ENCODE assay signal across 1 cellular context in the genomic region with DNA sequence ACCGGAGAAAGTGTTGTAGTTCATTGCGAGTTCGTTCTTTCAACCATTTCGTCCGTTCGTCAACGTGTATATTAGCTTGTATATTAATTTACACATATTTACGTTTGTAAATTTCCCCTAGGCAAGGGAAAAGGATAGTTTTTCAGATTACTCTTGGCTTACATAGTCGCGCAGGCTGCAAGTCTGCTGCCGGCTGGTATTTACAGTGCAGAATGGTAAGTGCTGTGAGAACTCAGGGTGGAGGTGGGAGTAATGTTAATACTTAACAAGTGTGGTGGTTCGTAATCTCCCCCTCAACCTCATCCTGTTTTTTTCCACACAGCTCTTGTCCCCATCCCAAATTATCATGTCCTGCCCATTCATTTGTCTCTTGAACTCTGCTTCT.
TF ChIP-seq lines count a peak whose summit lies in the region.

No MANE protein-coding gene starts in this region.

TF ChIP-seq in IMR-90, 13 proteins besides CTCF, POLR2A, EP300 and RAD21 (continued from another document):
- no peak for TF ChIP-seq MAZ (IDR thresholded peaks at IDR 0.05; ENCODE audit: borderline replicate concordance, low read depth, low read length)
- no peak for TF ChIP-seq SMC3 (IDR thresholded peaks at IDR 0.05; ENCODE audit: low read depth, low read length)
- no peak for TF ChIP-seq CEBPB (IDR thresholded peaks at IDR 0.05; ENCODE audit: low read depth, low read length)
- TF ChIP-seq MXI1 (IDR thresholded peaks at IDR 0.05; ENCODE audit: borderline replicate concordance, low read depth, low read length): no peak
- no peak for TF ChIP-seq RFX5 (IDR thresholded peaks at IDR 0.05; ENCODE audit: low read depth, low read length)
